ENCODE assay signal across 21 cellular contexts in the genomic region with DNA sequence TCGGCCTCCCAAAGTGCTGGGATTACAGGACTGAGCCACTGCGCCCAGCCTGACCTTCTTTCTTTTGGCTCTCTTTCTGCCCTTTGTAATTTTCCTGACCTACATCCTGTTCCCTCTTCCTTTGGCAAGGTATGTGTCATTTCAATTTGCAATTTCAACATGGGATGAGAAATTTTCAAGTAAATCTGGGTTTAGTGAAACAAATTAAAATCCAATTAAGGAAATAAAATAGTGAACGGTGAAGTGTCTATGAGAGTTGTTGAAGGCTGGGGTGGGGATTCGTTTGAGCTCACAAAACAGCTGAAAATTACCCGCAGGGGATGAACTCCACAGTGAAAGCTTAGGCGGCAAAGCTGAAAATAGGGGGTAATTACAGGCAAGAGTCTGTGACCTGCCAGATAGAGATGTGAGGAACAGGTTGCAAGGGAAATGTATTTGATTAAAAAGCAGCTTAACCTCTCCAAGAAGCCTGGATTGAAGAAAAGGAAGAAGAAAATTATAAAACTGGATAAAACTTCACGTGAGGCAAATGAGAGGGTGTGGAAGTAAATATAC.
"Had no signal": no experiment of that assay in that cellular context is flagged by ENCODE, and none has a peak within 500 bp of the region (broad histone marks: within the 10 kb centered on the region; RNA-seq: fewer than 3 reads in every experiment).

No MANE protein-coding gene starts in this region.

- ATAC-seq: left colon; left ventricle myocardium superior; psoas muscle; right lobe of liver; stimulated activated effector memory CD8-positive, alpha-beta T cell treated with anti-CD3 and anti-CD28 coated beads, Interleukin-12 subunit alpha, Interleukin-12 subunit beta, amount 100 ng/mL, for 72 hours; stimulated activated naive CD8-positive, alpha-beta T cell treated with anti-CD3 and anti-CD28 coated beads, Interleukin-15, Interleukin-2, amounts not matched to agents 100 U/mL and 50 U/mL, for 24 hours had no signal

- H3K4me1 Mint-ChIP-seq: naive B cell; stimulated activated effector memory CD8-positive, alpha-beta T cell treated with anti-CD3 and anti-CD28 coated beads, Interleukin-12 subunit alpha, Interleukin-12 subunit beta, amount 100 ng/mL, for 72 hours had no signal

- H3K27me3 ChIP-seq: hepatocyte, neutrophil, right lobe of liver, upper lobe of left lung, uterus had no signal

- H3K9me3 ChIP-seq: neutrophil, psoas muscle, right lobe of liver, tibial artery, upper lobe of left lung, uterus had no signal

- DNase-seq: effector CD4-positive, alpha-beta T cell; foreskin melanocyte; kidney; left colon; left ventricle myocardium superior; mesenchymal stem cell; naive B cell; psoas muscle; retina; right lobe of liver; stimulated activated CD4-positive, alpha-beta T cell treated with anti-CD3 and anti-CD28 coated beads, Interleukin-4, amount 100 ng/mL, for 1 hour; stimulated activated CD8-positive, alpha-beta memory T cell treated with anti-CD3 and anti-CD28 coated beads, Interleukin-4, amount 100 ng/mL, for 48 hours; stimulated activated naive CD8-positive, alpha-beta T cell treated with anti-CD3 and anti-CD28 coated beads, Interleukin-15, Interleukin-2, amounts not matched to agents 100 U/mL and 50 U/mL, for 24 hours; tibial artery; upper lobe of left lung; uterus had no signal

- H3K4me3 Mint-ChIP-seq: naive B cell; nephron; stimulated activated effector memory CD8-positive, alpha-beta T cell treated with anti-CD3 and anti-CD28 coated beads, Interleukin-12 subunit alpha, Interleukin-12 subunit beta, amount 100 ng/mL, for 72 hours had no signal

- H3K79me2 ChIP-seq: hepatocyte had no signal

- H3K4me3 ChIP-seq: hepatocyte, lung, psoas muscle, right lobe of liver, tibial artery, upper lobe of left lung, uterus had no signal

- H3K4me1 ChIP-seq: psoas muscle, right lobe of liver, tibial artery, uterus had no signal

- H2AFZ ChIP-seq: hepatocyte had no signal

- H3K4me2 ChIP-seq: hepatocyte had no signal

- H3K27ac Mint-ChIP-seq: naive B cell; nephron; stimulated activated effector memory CD8-positive, alpha-beta T cell treated with anti-CD3 and anti-CD28 coated beads, Interleukin-12 subunit alpha, Interleukin-12 subunit beta, amount 100 ng/mL, for 72 hours had no signal

- H3K9me3 Mint-ChIP-seq: stimulated activated effector memory CD8-positive, alpha-beta T cell treated with anti-CD3 and anti-CD28 coated beads, Interleukin-12 subunit alpha, Interleukin-12 subunit beta, amount 100 ng/mL, for 72 hours had no signal

- H3K36me3 ChIP-seq: neutrophil, right lobe of liver, tibial artery, upper lobe of left lung, uterus had no signal

- H3K27ac ChIP-seq: hepatocyte, neutrophil, psoas muscle, right lobe of liver, tibial artery, upper lobe of left lung, uterus had no signal

- H3K36me3 Mint-ChIP-seq: naive B cell; stimulated activated effector memory CD8-positive, alpha-beta T cell treated with anti-CD3 and anti-CD28 coated beads, Interleukin-12 subunit alpha, Interleukin-12 subunit beta, amount 100 ng/mL, for 72 hours had no signal
